In genomic region chr12:127670294-127670693, GRCh38 we compare ENCODE assay signal across 8 cellular contexts.
"Had no signal": no experiment of that assay in that cellular context is flagged by ENCODE, and none has a peak within 500 bp of the region (broad histone marks: within the 10 kb centered on the region; RNA-seq: fewer than 3 reads in every experiment).

No MANE protein-coding gene starts in this region.

- H3K4me3 ChIP-seq: GM23248, K562 had no signal

- H3K9me3 Mint-ChIP-seq: H9 had no signal

- FAIRE-seq: H54, K562 had no signal

- H2AFZ ChIP-seq: GM23248 had no signal

- H3K27ac Mint-ChIP-seq: H9 had no signal

- ATAC-seq: K562 had no signal

- H3K4me3 Mint-ChIP-seq: H9 had no signal

- DNase-seq: GM23248, GOT3, H9, HCEC 1CT, IMR-90 had no signal

- H3K27ac ChIP-seq: GM23248, HL-60 had no signal

- H3K9ac ChIP-seq: GM23248 had no signal
